ENCODE assay signal across 8 cellular contexts in the genomic region with DNA sequence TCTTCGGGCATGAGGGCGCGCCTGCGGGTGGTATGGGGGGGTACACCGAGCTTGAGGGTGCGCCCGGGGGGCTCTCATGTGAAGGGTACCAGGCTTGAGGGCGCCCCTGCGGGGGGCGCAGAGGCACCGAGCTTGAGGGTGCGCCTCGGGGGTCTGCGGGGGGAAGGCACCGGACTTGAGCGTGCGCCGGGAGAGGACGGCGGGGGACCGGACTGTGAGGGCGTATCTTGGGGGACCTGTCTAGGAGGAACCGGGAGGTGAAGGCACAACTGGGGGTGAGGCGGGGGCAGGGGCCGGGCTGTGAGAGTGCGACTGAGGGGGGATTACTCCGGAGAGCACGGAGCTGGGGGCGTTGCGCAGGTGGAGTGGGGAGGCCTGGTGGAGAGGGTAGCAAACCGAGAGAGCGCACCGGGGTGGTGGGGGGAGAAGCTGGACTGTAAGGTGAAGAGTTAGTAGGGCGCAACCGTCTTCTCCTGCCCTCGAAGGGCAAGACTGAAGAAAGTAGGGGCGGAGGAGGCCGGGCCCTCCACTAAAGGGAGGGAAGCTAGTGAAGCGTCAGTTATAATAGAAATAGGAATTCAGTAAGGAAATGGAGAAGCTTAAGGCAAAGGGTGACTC. TPM values are rescaled to one million over a fixed set of nuclear protein-coding genes. Genes with fewer than 3 reads are reported as not detected.
A peak's percentile ranks its signal among the peaks of the same experiment; 100 is the strongest.
DNase-seq lines count a peak whose midpoint lies in the region; ATAC-seq and TF ChIP-seq lines count a peak whose summit lies in the region.

No MANE protein-coding gene starts in this region.

- H3K4me1 Mint-ChIP-seq in naive thymus-derived CD4-positive, alpha-beta T cell: peaks cover 14 to 35% (median 25%) of the 10 kb centered on the region in 7 donors

- H3K27ac ChIP-seq in HUES64 (ENCODE audit: low read depth, low read length) (peak overlapping the region; percentile 83), tibial artery (peak overlapping the region; percentile 96 to 100)
- H3K27ac ChIP-seq in naive thymus-derived CD4-positive, alpha-beta T cell (ENCODE audit: low read depth, low read length): peak overlapping the region; percentile 99

- peak overlapping the region; percentile 95 to 100 (median 99) for H3K27ac Mint-ChIP-seq in naive thymus-derived CD4-positive, alpha-beta T cell

- H3K36me3 Mint-ChIP-seq in naive thymus-derived CD4-positive, alpha-beta T cell: peaks cover 3 to 13% (median 7%) of the 10 kb centered on the region in 5 donors

- intact Hi-C loops in naive thymus-derived CD4-positive, alpha-beta T cell (cut with micrococcal nuclease): loop anchor here (1.0 to 5.0 kb wide), 17 partner anchors 15 to 393 kb away; a partner anchor contains a TSS
- intact Hi-C loops in tibial artery (cut with DNase I; ENCODE audit: low total_unique reads): loop anchor here (5.0 kb wide), 1 partner anchor 135 kb away; a partner anchor contains a TSS

- H3K27me3 ChIP-seq in HUES64 (ENCODE audit: insufficient read depth, low read length) (no peaks in the 10 kb centered on the region), tibial artery (no peaks in the 10 kb centered on the region)
- H3K27me3 ChIP-seq in naive thymus-derived CD4-positive, alpha-beta T cell (ENCODE audit: control insufficient read depth in 2 of 2, insufficient read depth in 2 of 2, low read length in 2 of 2): no peaks in the 10 kb centered on the region

- WGBS in HUES64: under 1% methylated on average over 39 of the region's 39 CpGs

- H3K9me3 Mint-ChIP-seq in naive thymus-derived CD4-positive, alpha-beta T cell: peaks cover 0 to 2% (median 0%) of the 10 kb centered on the region in 11 donors

- CTCF ChIA-PET in naive thymus-derived CD4-positive, alpha-beta T cell (lab: Charles Lee): interaction anchor here (0.5 to 6.5 kb wide), 20 partner anchors 9 to 795 kb away, joined by 3 to 68 read pairs (median 3); a partner anchor contains a TSS

- TF ChIP-seq CTCF in tibial artery (IDR thresholded peaks at IDR 0.05): no peak

- TF ChIP-seq POLR2A in erythroblast (IDR thresholded peaks at IDR 0.05; ENCODE audit: low read length): no peak

- peak overlapping the region; percentile 92 to 100 (median 98) for H3K4me3 Mint-ChIP-seq in naive thymus-derived CD4-positive, alpha-beta T cell

- H3K9ac ChIP-seq in HUES64 (ENCODE audit: low read depth, low read length): peak overlapping the region; percentile 93

- POLR2A ChIA-PET in naive thymus-derived CD4-positive, alpha-beta T cell (lab: Charles Lee): interaction anchor here (0.6 to 10.6 kb wide), 36 partner anchors 9 to 969 kb away, joined by 3 to 437 read pairs (median 5); a partner anchor contains a TSS

- ATAC-seq in naive thymus-derived CD4-positive, alpha-beta T cell: no peak

- H3K9me3 ChIP-seq in HUES64 (ENCODE audit: insufficient read depth, low read depth, low read length) (no peaks in the 10 kb centered on the region), tibial artery (no peaks in the 10 kb centered on the region)
- H3K9me3 ChIP-seq in naive thymus-derived CD4-positive, alpha-beta T cell (ENCODE audit: control insufficient read depth in 2 of 3, low read length in 3 of 3): no peaks in the 10 kb centered on the region

- H3K4me1 ChIP-seq in HUES64 (ENCODE audit: insufficient read depth, low read length) (peaks cover 11% of the 10 kb centered on the region), tibial artery (peaks cover 0 to 24% (median 13%) of the 10 kb centered on the region in 4 donors)
- H3K4me1 ChIP-seq in naive thymus-derived CD4-positive, alpha-beta T cell (ENCODE audit: control insufficient read depth in 2 of 2, insufficient read depth in 2 of 2, low read length in 2 of 2): peaks cover 9 to 18% of the 10 kb centered on the region in 2 donors

- H3K4me3 ChIP-seq in HUES64 (ENCODE audit: low read length): peak overlapping the region; percentile 78
- peak overlapping the region; percentile 78 for H3K4me3 ChIP-seq in naive thymus-derived CD4-positive, alpha-beta T cell (ENCODE audit: low read length)
- H3K4me3 ChIP-seq in tibial artery: peak overlapping the region; percentile 83 to 94

- DNase-seq in AG08396 (ENCODE audit: low spot score): peak; percentile 17
- peak; percentile 17 for DNase-seq in activated T-cell treated with anti-CD3 and anti-CD28 coated beads for 24 hours (ENCODE audit: low read depth)
- DNase-seq in erythroblast (lab: John Stamatoyannopoulos, UW): peak; percentile 60 to 63
- peak in 5 of 9 donors; percentile 7 to 53 (median 19) for DNase-seq in naive thymus-derived CD4-positive, alpha-beta T cell
- DNase-seq in tibial artery: peak; percentile 43 to 74
- no peak for DNase-seq in GDM1 (lab: John Stamatoyannopoulos, UW)
- no peak for DNase-seq in AML-193 (lab: John Stamatoyannopoulos, UW)

- H3K36me3 ChIP-seq in HUES64 (ENCODE audit: insufficient read depth, low read length) (no peaks in the 10 kb centered on the region), tibial artery (no peaks in the 10 kb centered on the region)
- H3K36me3 ChIP-seq in naive thymus-derived CD4-positive, alpha-beta T cell (ENCODE audit: control insufficient read depth in 2 of 3, insufficient read depth in 3 of 3, low read length in 3 of 3): peaks cover 0 to 21% (median 0%) of the 10 kb centered on the region in 3 experiments

- no peaks in the 10 kb centered on the region for H3K27me3 Mint-ChIP-seq in naive thymus-derived CD4-positive, alpha-beta T cell

RNA-seq across cellular contexts. Expression of a gene that starts 1.1 kb away (rescaled TPM):
- polyA plus RNA-seq in HUES64 (2013, experiment 1 of 2): 63.9 TPM
- 73.0 TPM for polyA plus RNA-seq in HUES64 (2013, experiment 2 of 2)
- total RNA-seq in naive thymus-derived CD4-positive, alpha-beta T cell: 100 to 1,000 TPM; 154 to 346 (median 272) TPM
- polyA plus RNA-seq in naive thymus-derived CD4-positive, alpha-beta T cell: 100 to 1,000 TPM; 118 to 142 TPM

Comparison
In these comparisons a context has a peak if more than half of its experiments do, and no peak if none do; other contexts are left out.
1. DNase-seq: peak in AG08396 (single experiment), activated T-cell treated with anti-CD3 and anti-CD28 coated beads for 24 hours (single experiment), erythroblast (2 of 2), naive thymus-derived CD4-positive, alpha-beta T cell (5 of 9) and tibial artery (2 of 2); none in GDM1 (single experiment) and AML-193 (0 of 2).
2. Peak in every context shown above with its lines, with median percentiles within 50 percentile points of each other: H3K27ac ChIP-seq and H3K4me3 ChIP-seq.